8 cellular contexts compared by ENCODE assay signal in genomic region chr3:119677641-119677934, GRCh38. TPM values are rescaled to one million over a fixed set of nuclear protein-coding genes. Genes with fewer than 3 reads are reported as not detected.
DNase-seq lines count a peak whose midpoint lies in the region; ATAC-seq and TF ChIP-seq lines count a peak whose summit lies in the region.

No MANE protein-coding gene starts in this region.

- ATAC-seq in HG03378 (IDR thresholded peaks at IDR 0.05; ENCODE audit: unreplicated experiment) (no peak), GM18909 (IDR thresholded peaks at IDR 0.05; ENCODE audit: poor library complexity, unreplicated experiment) (no peak)

- H3K9me3 ChIP-seq in KOPT-K1 (ENCODE audit: insufficient read depth, low read length, poor library complexity, severe bottlenecking) = no peaks in the 10 kb centered on the region

- intact Hi-C loops in CD14-positive monocyte (cut with micrococcal nuclease) = loop anchor here (2.0 to 10.0 kb wide), 4 partner anchors 40 to 213 kb away; partner anchors contain the start of genes TIMMDC1 (in 2 of the 2), POGLUT1 (in 1 of the 2) and TMEM39A (in 1 of the 2)
- intact Hi-C loops in dorsolateral prefrontal cortex (cut with DNase I) = loop anchor here (1.0 to 10.0 kb wide), 3 partner anchors 179 to 213 kb away; partner anchors contain the start of genes POGLUT1 (in 2 of the 2), TIMMDC1 (in 2 of the 2) and TMEM39A (in 2 of the 2)

- H3K27me3 ChIP-seq in dorsolateral prefrontal cortex = no peaks in the 10 kb centered on the region

- H3K27me3 Mint-ChIP-seq in CD14-positive monocyte (ENCODE audit: low read depth in 3 of 3) (no peaks in the 10 kb centered on the region), nephron progenitor cell (ENCODE audit: low read depth, poor library complexity) (peaks cover 5% of the 10 kb centered on the region)

- peak overlapping the region; percentile 97 to 100 (median 99) for H3K27ac Mint-ChIP-seq in CD14-positive monocyte
- peak overlapping the region; percentile 87 for H3K27ac Mint-ChIP-seq in nephron progenitor cell

- H3K4me3 Mint-ChIP-seq in CD14-positive monocyte = peak overlapping the region; percentile 80 to 99
- H3K4me3 Mint-ChIP-seq in nephron progenitor cell = peak overlapping the region; percentile 89

- H3K36me3 Mint-ChIP-seq in CD14-positive monocyte (peaks cover 29% of the 10 kb centered on the region in 2 donors), nephron progenitor cell (ENCODE audit: low read depth) (peaks cover 30% of the 10 kb centered on the region)

- no peak for DNase-seq in CD14-positive monocyte (ENCODE audit: low spot score)
- no peak for DNase-seq in dorsolateral prefrontal cortex
- DNase-seq in nephron progenitor cell = no peak
- no peak for DNase-seq in SKM-1 (lab: John Stamatoyannopoulos, UW; ENCODE audit: unreplicated experiment)
- no peak for DNase-seq in T-helper 9 cell

- H3K36me3 ChIP-seq in KOPT-K1 (ENCODE audit: insufficient read depth, low read length) = peaks cover 28% of the 10 kb centered on the region

- H3K4me3 ChIP-seq in dorsolateral prefrontal cortex = peak overlapping the region; percentile 57 to 89 (median 79)

- H3K4me1 Mint-ChIP-seq in CD14-positive monocyte (peaks cover 18% of the 10 kb centered on the region), nephron progenitor cell (peaks cover 27% of the 10 kb centered on the region)

- TF ChIP-seq CTCF in CD14-positive monocyte (IDR thresholded peaks at IDR 0.05) (no peak), dorsolateral prefrontal cortex (IDR thresholded peaks at IDR 0.05 in 54 of 56, conservative IDR thresholded peaks at IDR 0.05 in 2 of 56; ENCODE audit: low read depth in 1 of 56, partially characterized antibody in 56 of 56) (peak in 2 of 56 donors; percentile 0 to 8), nephron progenitor cell (IDR thresholded peaks at IDR 0.05) (no peak)

- H3K27ac ChIP-seq in KOPT-K1 (ENCODE audit: low read depth, low read length, poor library complexity, severe bottlenecking) = peak overlapping the region; percentile 91
- H3K27ac ChIP-seq in dorsolateral prefrontal cortex = peak overlapping the region; percentile 67 to 98 (median 93)

- H3K9me3 Mint-ChIP-seq in CD14-positive monocyte (no peaks in the 10 kb centered on the region), nephron progenitor cell (no peaks in the 10 kb centered on the region)

RNA-seq across cellular contexts. Expression of gene COX17, which starts 0.4 kb away (rescaled TPM):
- polyA plus RNA-seq in CD14-positive monocyte = 10 to 100 TPM; 81.6 to 83.6 TPM
- total RNA-seq in dorsolateral prefrontal cortex = 10 to 100 TPM; 24.5 to 55.4 (median 36.6) TPM

RNA-seq across cellular contexts. Expression of gene POPDC2, which starts 17.2 kb away (rescaled TPM):
- polyA plus RNA-seq in CD14-positive monocyte = under 1 TPM; 0.58 to 0.63 TPM
- total RNA-seq in dorsolateral prefrontal cortex = 1 to 10 TPM in 111 of 120 experiments, under 1 TPM in 9; 0.47 to 8.0 (median 2.1) TPM

RNA-seq across cellular contexts. Expression of gene CFAP91, which starts 25.2 kb away (rescaled TPM):
- polyA plus RNA-seq in CD14-positive monocyte = under 1 TPM in 1 of 2 donors, not detected in 1; 0.14 TPM
- 10 to 100 TPM in 94 of 120 experiments, 1 to 10 TPM in 26; 6.4 to 19.5 (median 12.4) TPM for total RNA-seq in dorsolateral prefrontal cortex
